ENCODE assay signal across 14 cellular contexts in genomic region chr12:103879878-103880277, GRCh38.
"Had no signal": no experiment of that assay in that cellular context is flagged by ENCODE, and none has a peak within 500 bp of the region (broad histone marks: within the 10 kb centered on the region; RNA-seq: fewer than 3 reads in every experiment).

No MANE protein-coding gene starts in this region.

- H3K27me3 Mint-ChIP-seq: activated B cell treated with CpG ODN at 0.5 μM for 24 hours; effector memory CD8-positive, alpha-beta T cell; stimulated activated naive CD8-positive, alpha-beta T cell treated with anti-CD3 and anti-CD28 coated beads, Interleukin-15, amount 100 ng/mL, for 72 hours had no signal

- H3K27ac ChIP-seq: gastroesophageal sphincter, lower lobe of right lung, pancreas had no signal

- H3K4me3 ChIP-seq: gastroesophageal sphincter, lower lobe of right lung, pancreas had no signal

- H3K27me3 ChIP-seq: gastroesophageal sphincter, pancreas had no signal

- H3K9me3 ChIP-seq: gastroesophageal sphincter, lower lobe of right lung, pancreas had no signal

- H3K4me1 ChIP-seq: gastroesophageal sphincter, lower lobe of right lung, pancreas had no signal

- H3K4me3 Mint-ChIP-seq: activated B cell treated with CpG ODN at 0.5 μM for 24 hours, neural crest cell had no signal

- H3K9me3 Mint-ChIP-seq: activated B cell treated with CpG ODN at 0.5 μM for 24 hours; activated T-cell treated with anti-CD3 and anti-CD28 coated beads, Interleukin-2, amount 50 U/mL, for 72 hours; effector memory CD8-positive, alpha-beta T cell; stimulated activated naive CD8-positive, alpha-beta T cell treated with anti-CD3 and anti-CD28 coated beads, Interleukin-15, amount 100 ng/mL, for 72 hours had no signal

- DNase-seq: activated B cell treated with CpG ODN at 0.5 μM for 24 hours; activated CD8-positive, alpha-beta memory T cell treated with anti-CD3 and anti-CD28 coated beads, Interleukin-2, amount 50 U/mL, for 48 hours; activated gamma-delta T cell treated with Interleukin-2 at 50 U/mL for 16 hours; activated T-cell treated with anti-CD3 and anti-CD28 coated beads, Interleukin-2, amount 50 U/mL, for 72 hours; aorta; left colon; lower lobe of right lung; midbrain; pancreas had no signal

- H3K36me3 ChIP-seq: gastroesophageal sphincter, lower lobe of right lung, pancreas had no signal

- H3K27ac Mint-ChIP-seq: activated B cell treated with CpG ODN at 0.5 μM for 24 hours had no signal

- ATAC-seq: gastroesophageal sphincter, left colon, lower lobe of right lung, sciatic nerve had no signal
